Comparison of ENCODE assay signal across 30 cellular contexts in the genomic region with DNA sequence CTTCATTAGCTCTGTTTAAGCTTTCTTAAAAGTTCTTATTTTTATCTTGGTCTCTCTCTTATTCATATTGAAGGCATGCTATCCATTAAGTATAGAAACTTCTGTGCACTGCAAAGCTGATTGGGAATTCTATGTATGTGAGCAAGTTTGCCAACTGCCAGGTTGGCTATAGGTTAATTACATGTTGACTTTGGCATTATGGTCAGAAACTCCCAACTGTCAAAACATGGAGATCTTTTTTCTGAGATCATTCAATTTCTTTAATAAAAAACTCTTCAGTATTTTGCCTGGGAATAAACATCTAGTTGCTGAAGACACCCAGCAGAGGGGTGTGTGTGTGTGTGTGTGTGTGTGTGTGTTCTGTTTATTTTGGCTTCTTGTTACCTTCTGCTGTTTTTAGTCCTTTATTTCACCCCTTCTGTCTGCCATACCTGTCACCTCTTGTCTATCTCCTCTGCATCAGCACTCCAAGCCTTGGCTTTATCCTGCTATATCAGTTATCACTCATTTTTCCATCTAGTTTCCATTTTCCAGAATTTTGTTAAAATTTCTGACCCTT. TPM values are rescaled to one million over a fixed set of nuclear protein-coding genes. Genes with fewer than 3 reads are reported as not detected.
DNase-seq lines count a peak whose midpoint lies in the region; ATAC-seq, FAIRE-seq and TF ChIP-seq lines count a peak whose summit lies in the region.
"Had no signal": no experiment of that assay in that cellular context is flagged by ENCODE, and none has a peak within 500 bp of the region (broad histone marks: within the 10 kb centered on the region; RNA-seq: fewer than 3 reads in every experiment).

No MANE protein-coding gene starts in this region.

- no peak overlapping the region for H4K8ac ChIP-seq in mesendoderm (ENCODE audit: low read depth, low read length)

- TF ChIP-seq CTCF in A549 (IDR thresholded peaks at IDR 0.05) (no peak), astrocyte of the spinal cord (IDR thresholded peaks at IDR 0.05; ENCODE audit: low read depth, low read length) (no peak)

- no peak overlapping the region for H3K4ac ChIP-seq in mesendoderm (ENCODE audit: low read depth, low read length)

- H3K27me3 ChIP-seq in mesendoderm (ENCODE audit: insufficient read depth, low read length, poor library complexity): no peaks in the 10 kb centered on the region

- no peaks in the 10 kb centered on the region for H3K79me1 ChIP-seq in mesendoderm (ENCODE audit: low read length)

- H3K23ac ChIP-seq in mesendoderm (ENCODE audit: low read length): no peak overlapping the region

- no peak overlapping the region for H2AK5ac ChIP-seq in mesendoderm (ENCODE audit: low read length)

- no peak overlapping the region for H3K9ac ChIP-seq in mesendoderm (ENCODE audit: low read length)

- POLR2A ChIA-PET in A549 (lab: Yijun Ruan, JAX): no interaction called here

- H3K4me3 ChIP-seq in A549 (no peak overlapping the region), astrocyte of the spinal cord (ENCODE audit: low read depth, low read length) (no peak overlapping the region), mesendoderm (ENCODE audit: low read length) (no peak overlapping the region)

- no peak for TF ChIP-seq EP300 in A549 (IDR thresholded peaks at IDR 0.05)

- H3K56ac ChIP-seq in mesendoderm (ENCODE audit: low read length): no peak overlapping the region

- ATAC-seq in A549 (no peak), HG02642 (IDR thresholded peaks at IDR 0.05; ENCODE audit: poor library complexity, unreplicated experiment) (no peak)
- ATAC-seq: activated naive CD4-positive, alpha-beta T cell treated with anti-CD3 and anti-CD28 coated beads, Interleukin-2, amount 50 U/mL, for 72 hours; activated T-helper 17 cell treated with anti-CD3 and anti-CD28 coated beads, Interleukin-2, amount 50 U/mL, for 72 hours; naive thymus-derived CD4-positive, alpha-beta T cell; stimulated activated memory B cell treated with anti-CD40 and anti-IgM and Interleukin-4, amounts not matched to agents 10 μg/mL and 1 μg/mL and 100 μg/mL, for 72 hours had no signal

- DNase-seq in A549 (ENCODE audit: low read depth in 1 of 2, low spot score in 1 of 2): no peak
- peak; percentile 29 for DNase-seq in Daoy (ENCODE audit: low read depth)
- DNase-seq in astrocyte of the spinal cord (ENCODE audit: low read depth, low spot score): peak; percentile 5
- peak; percentile 31 for DNase-seq in mesendoderm
- DNase-seq in NCI-H526 (lab: John Stamatoyannopoulos, UW): no peak
- no peak for DNase-seq in T-helper 2 cell
- DNase-seq in NCI-H2227 (lab: John Stamatoyannopoulos, UW; ENCODE audit: unreplicated experiment): no peak
- DNase-seq: activated CD4-positive, alpha-beta T cell treated with anti-CD3 and anti-CD28 coated beads, Interleukin-2, amount 50 U/mL, for 48 hours; activated CD8-positive, alpha-beta memory T cell treated with anti-CD3 and anti-CD28 coated beads, Interleukin-2, amount 50 U/mL, for 48 hours; aorta; central memory CD4-positive, alpha-beta T cell; DMS153; GF-D8; glutamatergic neuron; GOT3; KBM-7; mesenchymal stem cell; MM.1S; naive thymus-derived CD4-positive, alpha-beta T cell; NCI-H1436; NCI-H524; nucleus accumbens; stimulated activated CD4-positive, alpha-beta T cell treated with anti-CD3 and anti-CD28 coated beads, Interleukin-4, amount 100 ng/mL, for 1 hour had no signal

- H2BK5ac ChIP-seq in mesendoderm (ENCODE audit: low read length): no peak overlapping the region

- FAIRE-seq in A549 (lab: Jason Lieb, UNC): no peak

- H3K4me2 ChIP-seq in A549: peak overlapping the region; percentile 15; the same call in 1 of the 3 replicates
- H3K4me2 ChIP-seq in mesendoderm (ENCODE audit: low read length): no peak overlapping the region

- no peak overlapping the region for H2BK120ac ChIP-seq in mesendoderm (ENCODE audit: low read depth, low read length)

- CTCF ChIA-PET in A549 (lab: Yijun Ruan, JAX): no interaction called here

- no peaks in the 10 kb centered on the region for H3K9me3 ChIP-seq in A549

- H3K27ac ChIP-seq in A549 (peak overlapping the region; percentile 32 to 75; a peak in 4 of 6 replicates), mesendoderm (ENCODE audit: low read depth, low read length) (no peak overlapping the region)
- H3K27ac ChIP-seq: C4-2B had no signal

- in situ Hi-C loops in astrocyte of the spinal cord (cut with HindIII; ENCODE audit: low sequenced_read_pairs): no loop called here

- no peak overlapping the region for H3K18ac ChIP-seq in mesendoderm (ENCODE audit: low read length)

- no peak overlapping the region for H2BK15ac ChIP-seq in mesendoderm (replicated peaks; ENCODE audit: low read depth)

- H4K5ac ChIP-seq in mesendoderm (ENCODE audit: low read length): no peak overlapping the region

- H3K4me1 ChIP-seq in A549: peaks cover 67% of the 10 kb centered on the region
- peaks cover 10% of the 10 kb centered on the region for H3K4me1 ChIP-seq in mesendoderm (ENCODE audit: control insufficient read depth, low read depth, low read length)

- no peak for TF ChIP-seq RAD21 in A549 (conservative IDR thresholded peaks at IDR 0.05 in 1 of 2, IDR thresholded peaks at IDR 0.05 in 1 of 2)

- no peaks in the 10 kb centered on the region for H3K79me2 ChIP-seq in mesendoderm (ENCODE audit: control insufficient read depth, insufficient read depth, low read length)

- no peak for TF ChIP-seq POLR2A in A549 (IDR thresholded peaks at IDR 0.05; ENCODE audit: low read length)

- no peaks in the 10 kb centered on the region for H3K36me3 ChIP-seq in mesendoderm (ENCODE audit: control insufficient read depth, insufficient read depth, low read length)

TF ChIP-seq in A549, 52 proteins besides CTCF, POLR2A, EP300 and RAD21:
- TF ChIP-seq CEBPB (IDR thresholded peaks at IDR 0.05): no peak
- TF ChIP-seq TP53 (CRISPR knock-in tag; IDR thresholded peaks at IDR 0.05): no peak

RNA-seq across cellular contexts. Expression of a gene that starts 1.3 kb away (rescaled TPM):
- 0.44 and 0.48 TPM in 2 replicates for polyA plus RNA-seq in A549 (2011; rRNA removed)
- 0.17 and 0.27 TPM in 2 replicates for polyA plus RNA-seq in A549 (2012; cell fraction: cytosol; rRNA removed)
- polyA plus RNA-seq in A549 (2012; cell fraction: nucleus; rRNA removed): 0.09 and 0.10 TPM in 2 replicates
- 0.14 to 0.37 TPM (median 0.24 TPM) in 3 replicates for polyA plus RNA-seq in A549 (2017; fragmentation: RNase III; extraction: RNeasy Plus Mini Kit Qiagen cat#74134 plus additional on column Dnase treatment)
- 0.33 TPM in 1 of 2 replicates, not detected in the other for polyA minus RNA-seq in A549 (2011; rRNA and poly(A)+ RNA removed)
- 1.7 and 4.5 TPM in 2 replicates for total RNA-seq in Daoy (2014; rRNA removed; shearing (Covaris generic))
- polyA plus RNA-seq in mesendoderm (2013, experiment 1 of 2): 0.15 TPM
- 0.14 TPM for polyA plus RNA-seq in mesendoderm (2013, experiment 2 of 2)
- total RNA-seq: activated naive CD4-positive, alpha-beta T cell treated with anti-CD3 and anti-CD28 coated beads, Interleukin-2, amount 50 U/mL, for 72 hours; activated T-helper 17 cell treated with anti-CD3 and anti-CD28 coated beads, Interleukin-2, amount 50 U/mL, for 72 hours; aorta; dermis microvascular lymphatic vessel endothelial cell; naive thymus-derived CD4-positive, alpha-beta T cell; temporal lobe had no signal
- polyA plus RNA-seq: naive thymus-derived CD4-positive, alpha-beta T cell had no signal

Comparison
In these comparisons a context has a peak if more than half of its experiments do, and no peak if none do; other contexts are left out.
1. DNase-seq: peak in Daoy (single experiment), astrocyte of the spinal cord (single experiment) and mesendoderm (single experiment); none in A549 (0 of 2), NCI-H526 (0 of 2), T-helper 2 cell (0 of 5) and NCI-H2227 (single experiment).